In the genomic region with DNA sequence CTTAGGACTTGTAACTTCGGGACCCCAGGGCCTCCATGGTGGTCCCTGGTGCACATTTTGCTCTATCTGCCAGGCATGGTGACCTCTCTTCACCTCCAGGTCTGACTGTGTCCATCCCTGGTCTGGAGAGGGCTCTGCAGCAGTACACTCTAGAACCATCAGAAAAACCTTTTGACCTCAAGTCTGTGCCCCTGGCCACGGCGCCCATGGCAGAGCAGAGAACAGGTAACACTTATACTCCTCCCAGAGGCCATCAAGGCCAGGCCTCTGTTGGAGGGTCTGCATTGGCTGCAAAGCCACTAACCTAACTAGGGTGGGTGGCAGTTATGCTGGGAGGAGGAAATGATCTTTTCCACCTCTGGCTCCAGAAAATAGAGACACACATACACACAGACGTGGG, we compare ENCODE assay signal across 14 cellular contexts. TPM values are rescaled to one million over a fixed set of nuclear protein-coding genes. Genes with fewer than 3 reads are reported as not detected.
DNase-seq lines count a peak whose midpoint lies in the region; ATAC-seq and TF ChIP-seq lines count a peak whose summit lies in the region.
"Had no signal": no experiment of that assay in that cellular context is flagged by ENCODE, and none has a peak within 500 bp of the region (broad histone marks: within the 10 kb centered on the region; RNA-seq: fewer than 3 reads in every experiment).

No MANE protein-coding gene starts in this region.

- H3K36me3 Mint-ChIP-seq in activated T-cell treated with anti-CD3 and anti-CD28 coated beads, Interleukin-2, amount 50 U/mL, for 4 hours (ENCODE audit: insufficient read depth), result peaks cover 42% of the 10 kb centered on the region
- peaks cover 100% of the 10 kb centered on the region for H3K36me3 Mint-ChIP-seq in dendritic cell treated with granulocyte-macrophage colony-stimulating factor and Interleukin-4, amounts not matched to agents 40 ng/mL and 50 ng/mL, for 4 days (ENCODE audit: low read depth)

- H3K27me3 Mint-ChIP-seq in activated T-cell treated with anti-CD3 and anti-CD28 coated beads, Interleukin-2, amount 50 U/mL, for 4 hours (ENCODE audit: low read depth), result no peaks in the 10 kb centered on the region
- H3K27me3 Mint-ChIP-seq in dendritic cell treated with granulocyte-macrophage colony-stimulating factor and Interleukin-4, amounts not matched to agents 40 ng/mL and 50 ng/mL, for 4 days, result no peaks in the 10 kb centered on the region
- H3K27me3 Mint-ChIP-seq: CD4-positive, alpha-beta T cell had no signal

- H4K20me1 ChIP-seq in PC-9 (ENCODE audit: insufficient read depth), result peaks cover 4% of the 10 kb centered on the region

- H3K9me3 Mint-ChIP-seq in activated T-cell treated with anti-CD3 and anti-CD28 coated beads, Interleukin-2, amount 50 U/mL, for 4 hours, result no peaks in the 10 kb centered on the region
- no peaks in the 10 kb centered on the region for H3K9me3 Mint-ChIP-seq in dendritic cell treated with granulocyte-macrophage colony-stimulating factor and Interleukin-4, amounts not matched to agents 40 ng/mL and 50 ng/mL, for 4 days
- H3K9me3 Mint-ChIP-seq: CD4-positive, alpha-beta T cell; GM23338 had no signal

- no peak overlapping the region for H3K4me2 ChIP-seq in PC-9
- H3K4me2 ChIP-seq: BLaER1 treated with 17β-estradiol and CSF1 and Interleukin-3, amounts not matched to agents 10 nM and 100 nM; GM23338 had no signal

- no TSS peak for BruUV-seq in PC-9 (replicated peaks; lab: Mats Ljungman, UMichigan)

- H3K9me2 ChIP-seq in PC-9 (ENCODE audit: insufficient read depth), result no peaks in the 10 kb centered on the region

- H3K27ac ChIP-seq in AG04450 (ENCODE audit: low read depth, low read length), result peak overlapping the region; percentile 31
- no peak overlapping the region for H3K27ac ChIP-seq in spleen
- no peak overlapping the region for H3K27ac ChIP-seq in PC-9
- H3K27ac ChIP-seq: 22Rv1; BLaER1 treated with 17β-estradiol and CSF1 and Interleukin-3, amounts not matched to agents 10 nM and 100 nM had no signal

- no peak for TF ChIP-seq POLR2A in spleen (IDR thresholded peaks at IDR 0.05)

- H3K4me3 Mint-ChIP-seq in activated T-cell treated with anti-CD3 and anti-CD28 coated beads, Interleukin-2, amount 50 U/mL, for 4 hours, result no peak overlapping the region
- no peak overlapping the region for H3K4me3 Mint-ChIP-seq in dendritic cell treated with granulocyte-macrophage colony-stimulating factor and Interleukin-4, amounts not matched to agents 40 ng/mL and 50 ng/mL, for 4 days
- H3K4me3 Mint-ChIP-seq: CD4-positive, alpha-beta T cell; GM23338 had no signal

- H3K9me3 ChIP-seq in AG04450 (ENCODE audit: control insufficient read depth, insufficient read depth, low read length) (no peaks in the 10 kb centered on the region), spleen (no peaks in the 10 kb centered on the region), PC-9 (ENCODE audit: insufficient read depth, low read depth) (no peaks in the 10 kb centered on the region)
- H3K9me3 ChIP-seq: BLaER1 treated with 17β-estradiol and CSF1 and Interleukin-3, amounts not matched to agents 10 nM and 100 nM had no signal

- 0 out of 2 replicates have a peak, but pooled peaks cover 4% of the 10 kb centered on the region for H3F3A ChIP-seq in PC-9 (ENCODE audit: insufficient read depth, low read depth)

- POLR2A ChIA-PET in AG04450 (lab: Yijun Ruan, JAX), result no interaction called here
- POLR2A ChIA-PET in PC-9 (lab: Charles Lee; ENCODE audit: unreplicated experiment), result interaction anchor here (0.9 kb wide), 1 partner anchor 9 kb away, joined by 4 read pairs; no protein-coding TSS in a partner anchor

- H3K27me3 ChIP-seq in AG04450 (ENCODE audit: control insufficient read depth, insufficient read depth, low read length) (no peaks in the 10 kb centered on the region), spleen (replicated peaks in 1 of 7) (no peaks in the 10 kb centered on the region), PC-9 (ENCODE audit: insufficient read depth, low read depth) (no peaks in the 10 kb centered on the region)
- H3K27me3 ChIP-seq: BLaER1 treated with 17β-estradiol and CSF1 and Interleukin-3, amounts not matched to agents 10 nM and 100 nM had no signal

- DNase-seq in activated T-cell treated with anti-CD3 and anti-CD28 coated beads, Interleukin-2, amount 50 U/mL, for 1 hour, result peak; percentile 10
- no peak for DNase-seq in activated T-cell treated with anti-CD3 and anti-CD28 coated beads, Interleukin-2, amount 50 U/mL, for 4 hours
- DNase-seq in AG04450 (ENCODE audit: low read depth, low spot score), result no peak
- peak; percentile 31 for DNase-seq in spleen
- DNase-seq in PC-9, result no peak
- DNase-seq: Calu3; CD4-positive, alpha-beta T cell; DMS 273 treated with DMSO at 0.1 percent for 48 hours; H7 had no signal

- no peak overlapping the region for H3K4me3 ChIP-seq in AG04450 (ENCODE audit: low read depth, low read length)
- H3K4me3 ChIP-seq in spleen, result no peak overlapping the region
- H3K4me3 ChIP-seq in PC-9, result no peak overlapping the region
- H3K4me3 ChIP-seq: BLaER1 treated with 17β-estradiol and CSF1 and Interleukin-3, amounts not matched to agents 10 nM and 100 nM; GM23338 had no signal

- no peaks in the 10 kb centered on the region for H3K4me1 Mint-ChIP-seq in activated T-cell treated with anti-CD3 and anti-CD28 coated beads, Interleukin-2, amount 50 U/mL, for 4 hours (ENCODE audit: low read depth)
- no peaks in the 10 kb centered on the region for H3K4me1 Mint-ChIP-seq in dendritic cell treated with granulocyte-macrophage colony-stimulating factor and Interleukin-4, amounts not matched to agents 40 ng/mL and 50 ng/mL, for 4 days (ENCODE audit: low read depth)
- H3K4me1 Mint-ChIP-seq: GM23338 had no signal

- CTCF ChIA-PET in AG04450 (lab: Charles Lee) (interaction anchor here (1.0 kb wide), 1 partner anchor 12 kb away, joined by 3 read pairs; no protein-coding TSS in a partner anchor), PC-9 (lab: Charles Lee) (no interaction called here)

- H3K4me1 ChIP-seq in spleen (no peaks in the 10 kb centered on the region), PC-9 (replicated peaks; ENCODE audit: insufficient read depth) (no peaks in the 10 kb centered on the region)

- intact Hi-C loops in dendritic cell treated with granulocyte-macrophage colony-stimulating factor and Interleukin-4, amounts not matched to agents 40 ng/mL and 50 ng/mL, for 4 days (cut with micrococcal nuclease), result no loop called here
- intact Hi-C loops in spleen (cut with DNase I; ENCODE audit: low total_unique reads), result no loop called here
- intact Hi-C loops in PC-9 (cut with micrococcal nuclease; ENCODE audit: unreplicated experiment), result no loop called here

- H3K79me2 ChIP-seq in PC-9 (ENCODE audit: low read depth), result no peaks in the 10 kb centered on the region

- H3K27ac Mint-ChIP-seq in dendritic cell treated with granulocyte-macrophage colony-stimulating factor and Interleukin-4, amounts not matched to agents 40 ng/mL and 50 ng/mL, for 4 days, result peak overlapping the region; percentile 18
- H3K27ac Mint-ChIP-seq: CD4-positive, alpha-beta T cell; GM23338 had no signal

- ATAC-seq in activated T-cell treated with anti-CD3 and anti-CD28 coated beads, Interleukin-2, amount 50 U/mL, for 4 hours, result no peak
- ATAC-seq in GM19452 (IDR thresholded peaks at IDR 0.05; ENCODE audit: unreplicated experiment), result no peak
- ATAC-seq: GM23338 had no signal

- TF ChIP-seq CTCF in AG04450 (IDR thresholded peaks at IDR 0.05; ENCODE audit: low read depth, low read length) (no peak), spleen (IDR thresholded peaks at IDR 0.05 in 8 of 11, conservative IDR thresholded peaks at IDR 0.05 in 3 of 11) (no peak), PC-9 (conservative IDR thresholded peaks at IDR 0.05) (no peak)

- H3K36me3 ChIP-seq in spleen (peaks cover 0 to 100% (median 100%) of the 10 kb centered on the region in 6 donors), PC-9 (ENCODE audit: low read depth) (peaks cover 53% of the 10 kb centered on the region)

- no peak overlapping the region for H2AFZ ChIP-seq in PC-9
- H2AFZ ChIP-seq: GM23338 had no signal

- WGBS in spleen, 5 donors, result 91 to 96% (median 93%) methylated on average over 4 of the region's 4 CpGs

RNA-seq across cellular contexts. Expression of gene HMCES, which starts 10.3 kb away (rescaled TPM):
- total RNA-seq in activated T-cell treated with anti-CD3 and anti-CD28 coated beads, Interleukin-2, amount 50 U/mL, for 4 hours, result 10 to 100 TPM; 62.3 to 74.9 (median 68.6) TPM
- polyA plus RNA-seq in AG04450 (2011; rRNA removed) (19.9 and 22.6 TPM in 2 replicates), spleen (10 to 100 TPM; 16.1 to 60.7 (median 18.8) TPM)
- 8.5 and 13.9 TPM in 2 replicates for polyA minus RNA-seq in AG04450 (2011; rRNA and poly(A)+ RNA removed)
- total RNA-seq in spleen (10 to 100 TPM; 24.0 to 31.9 (median 30.7) TPM), PC-9 (2021) (60.9 and 62.7 TPM in 2 replicates)

RNA-seq across cellular contexts. Expression of gene COPG1, which starts 19.0 kb away (rescaled TPM):
- 100 to 1,000 TPM; 144 to 163 (median 151) TPM for total RNA-seq in activated T-cell treated with anti-CD3 and anti-CD28 coated beads, Interleukin-2, amount 50 U/mL, for 4 hours
- polyA plus RNA-seq in AG04450 (2011; rRNA removed) (229 and 231 TPM in 2 replicates), spleen (10 to 100 TPM; 47.8 to 52.3 (median 49.8) TPM)
- 489 and 625 TPM in 2 replicates for polyA minus RNA-seq in AG04450 (2011; rRNA and poly(A)+ RNA removed)
- total RNA-seq in spleen (100 to 1,000 TPM in 5 of 7 donors, 10 to 100 TPM in 2; 90.8 to 134 (median 116) TPM), PC-9 (2021) (195 and 212 TPM in 2 replicates)

Comparison
In these comparisons a context has a peak if more than half of its experiments do, and no peak if none do; other contexts are left out.
1. DNase-seq: peak in activated T-cell treated with anti-CD3 and anti-CD28 coated beads, Interleukin-2, amount 50 U/mL, for 1 hour (single experiment) and spleen (single experiment); none in activated T-cell treated with anti-CD3 and anti-CD28 coated beads, Interleukin-2, amount 50 U/mL, for 4 hours (single experiment), AG04450 (single experiment) and PC-9 (0 of 2).